ENCODE assay signal across 16 cellular contexts in genomic region chr7:84848219-84848973, GRCh38.
"Had no signal": no experiment of that assay in that cellular context is flagged by ENCODE, and none has a peak within 500 bp of the region (broad histone marks: within the 10 kb centered on the region; RNA-seq: fewer than 3 reads in every experiment).

No MANE protein-coding gene starts in this region.

- H3K4me3 Mint-ChIP-seq: activated CD4-positive, alpha-beta memory T cell treated with anti-CD3 and anti-CD28 coated beads for 36 hours; activated naive CD8-positive, alpha-beta T cell treated with anti-CD3 and anti-CD28 coated beads for 36 hours; activated T-cell treated with anti-CD3 and anti-CD28 coated beads, Interleukin-2, amount 50 U/mL, for 4 hours; naive thymus-derived CD4-positive, alpha-beta T cell; stimulated activated naive B cell treated with anti-CD40 and anti-IgM and Interleukin-4, amounts not matched to agents 10 μg/mL and 1 μg/mL and 100 μg/mL, for 72 hours had no signal

- H3K4me1 ChIP-seq: breast epithelium, heart left ventricle, tibial nerve had no signal

- H3K36me3 ChIP-seq: breast epithelium, heart left ventricle, neutrophil, tibial nerve had no signal

- H3K4me3 ChIP-seq: breast epithelium, dorsolateral prefrontal cortex, heart left ventricle, tibial nerve had no signal

- H3K9me3 ChIP-seq: breast epithelium, heart left ventricle, neutrophil, tibial nerve had no signal

- ATAC-seq: activated T-cell treated with anti-CD3 and anti-CD28 coated beads, Interleukin-2, amount 50 U/mL, for 4 hours; esophagus mucosa; heart left ventricle; naive thymus-derived CD4-positive, alpha-beta T cell; right cardiac atrium had no signal

- DNase-seq: activated CD4-positive, alpha-beta memory T cell treated with anti-CD3 and anti-CD28 coated beads for 36 hours; activated gamma-delta T cell; activated naive CD8-positive, alpha-beta T cell treated with anti-CD3 and anti-CD28 coated beads for 36 hours; activated T-cell treated with anti-CD3 and anti-CD28 coated beads, Interleukin-2, amount 50 U/mL, for 4 hours; aorta; dorsolateral prefrontal cortex; heart left ventricle; mammary epithelial cell; naive thymus-derived CD4-positive, alpha-beta T cell; posterior cingulate gyrus; stimulated activated naive B cell treated with anti-CD40 and anti-IgM and Interleukin-4, amounts not matched to agents 10 μg/mL and 1 μg/mL and 100 μg/mL, for 72 hours had no signal

- H3K27me3 Mint-ChIP-seq: activated CD4-positive, alpha-beta memory T cell treated with anti-CD3 and anti-CD28 coated beads for 36 hours; activated naive CD8-positive, alpha-beta T cell treated with anti-CD3 and anti-CD28 coated beads for 36 hours; naive thymus-derived CD4-positive, alpha-beta T cell; stimulated activated naive B cell treated with anti-CD40 and anti-IgM and Interleukin-4, amounts not matched to agents 10 μg/mL and 1 μg/mL and 100 μg/mL, for 72 hours had no signal

- H3K27ac ChIP-seq: breast epithelium, dorsolateral prefrontal cortex, heart left ventricle, neutrophil, tibial nerve had no signal

- H3K27ac Mint-ChIP-seq: activated CD4-positive, alpha-beta memory T cell treated with anti-CD3 and anti-CD28 coated beads for 36 hours; activated naive CD8-positive, alpha-beta T cell treated with anti-CD3 and anti-CD28 coated beads for 36 hours; naive thymus-derived CD4-positive, alpha-beta T cell; stimulated activated naive B cell treated with anti-CD40 and anti-IgM and Interleukin-4, amounts not matched to agents 10 μg/mL and 1 μg/mL and 100 μg/mL, for 72 hours had no signal

- H3K36me3 Mint-ChIP-seq: activated CD4-positive, alpha-beta memory T cell treated with anti-CD3 and anti-CD28 coated beads for 36 hours; activated naive CD8-positive, alpha-beta T cell treated with anti-CD3 and anti-CD28 coated beads for 36 hours; naive thymus-derived CD4-positive, alpha-beta T cell; stimulated activated naive B cell treated with anti-CD40 and anti-IgM and Interleukin-4, amounts not matched to agents 10 μg/mL and 1 μg/mL and 100 μg/mL, for 72 hours had no signal

- H3K27me3 ChIP-seq: breast epithelium, dorsolateral prefrontal cortex, heart left ventricle, neutrophil, tibial nerve had no signal

- H3K9me3 Mint-ChIP-seq: activated naive CD8-positive, alpha-beta T cell treated with anti-CD3 and anti-CD28 coated beads for 36 hours; stimulated activated naive B cell treated with anti-CD40 and anti-IgM and Interleukin-4, amounts not matched to agents 10 μg/mL and 1 μg/mL and 100 μg/mL, for 72 hours had no signal

- H3K4me1 Mint-ChIP-seq: activated naive CD8-positive, alpha-beta T cell treated with anti-CD3 and anti-CD28 coated beads for 36 hours; naive thymus-derived CD4-positive, alpha-beta T cell had no signal
